ENCODE assay signal across 32 cellular contexts in genomic region chr14:24054646-24055045, GRCh38. TPM values are rescaled to one million over a fixed set of nuclear protein-coding genes. Genes with fewer than 3 reads are reported as not detected.
"Had no signal": no experiment of that assay in that cellular context is flagged by ENCODE, and none has a peak within 500 bp of the region (broad histone marks: within the 10 kb centered on the region; RNA-seq: fewer than 3 reads in every experiment).

No MANE protein-coding gene starts in this region.

- H3K4me3 Mint-ChIP-seq: nephron progenitor cell had no signal

- H3K9me3 Mint-ChIP-seq: naive thymus-derived CD4-positive, alpha-beta T cell; nephron progenitor cell; stimulated activated effector memory CD8-positive, alpha-beta T cell treated with anti-CD3 and anti-CD28 coated beads, Interleukin-12 subunit alpha, Interleukin-12 subunit beta, amount 100 ng/mL, for 72 hours had no signal

- H3K9me3 ChIP-seq: esophagus squamous epithelium, heart right ventricle, left lung, ovary, right lobe of liver, stomach, thyroid gland, vagina had no signal

- DNase-seq: dermis blood vessel endothelial cell; effector memory CD4-positive, alpha-beta T cell; erythroblast; esophagus squamous epithelium; foreskin melanocyte; glutamatergic neuron; heart right ventricle; hypothalamus; left cardiac atrium; left lung; mesenchymal stem cell; midbrain; naive thymus-derived CD4-positive, alpha-beta T cell; nephron progenitor cell; occipital lobe; right lobe of liver; stimulated activated CD4-positive, alpha-beta T cell treated with anti-CD3 and anti-CD28 coated beads, Interleukin-12 subunit alpha, Interleukin-12 subunit beta, amount 100 ng/mL, for 4 hours; stimulated activated CD4-positive, alpha-beta T cell treated with anti-CD3 and anti-CD28 coated beads, Interleukin-1b, Interleukin-23, amount 100 ng/mL, for 48 hours; stimulated activated CD4-positive, alpha-beta T cell treated with anti-CD3 and anti-CD28 coated beads, Interleukin-4, amount 100 ng/mL, for 1 hour; stimulated activated naive CD4-positive, alpha-beta T cell treated with Interleukin-2 at 50 U/mL for 16 hours; stomach; thyroid gland; trophoblast cell had no signal

- H3K27ac Mint-ChIP-seq: naive thymus-derived CD4-positive, alpha-beta T cell; nephron progenitor cell had no signal

- H3K36me3 ChIP-seq: esophagus squamous epithelium, heart right ventricle, left lung, ovary, right lobe of liver, stomach, thyroid gland, vagina had no signal

- H3K27ac ChIP-seq: coronary artery, esophagus squamous epithelium, heart right ventricle, left lung, ovary, right lobe of liver, stomach, thyroid gland, vagina had no signal

- FAIRE-seq: endothelial cell of umbilical vein had no signal

- H3K4me3 ChIP-seq: coronary artery, esophagus squamous epithelium, heart right ventricle, left lung, ovary, right lobe of liver, smooth muscle cell, stomach, thyroid gland, vagina had no signal

RNA-seq across cellular contexts. Expression of gene CARMIL3, which starts 2.8 kb away (rescaled TPM):
- total RNA-seq: dermis blood vessel endothelial cell, endothelial cell of umbilical vein, lung microvascular endothelial cell, smooth muscle cell had no signal
- polyA plus RNA-seq: naive thymus-derived CD4-positive, alpha-beta T cell; smooth muscle cell had no signal

RNA-seq across cellular contexts. Expression of gene CPNE6, which starts 16.7 kb away (rescaled TPM):
- total RNA-seq: dermis blood vessel endothelial cell, endothelial cell of umbilical vein, esophagus squamous epithelium, kidney epithelial cell, left cardiac atrium, left lung, lung microvascular endothelial cell, smooth muscle cell, stomach, subcutaneous adipose tissue, vagina had no signal
- polyA plus RNA-seq: endothelial cell of umbilical vein; heart right ventricle; naive thymus-derived CD4-positive, alpha-beta T cell; smooth muscle cell had no signal
